ENCODE assay signal across 18 cellular contexts in genomic region chr7:112201839-112202238, GRCh38. TPM values are rescaled to one million over a fixed set of nuclear protein-coding genes. Genes with fewer than 3 reads are reported as not detected.
DNase-seq lines count a peak whose midpoint lies in the region; ATAC-seq, FAIRE-seq and TF ChIP-seq lines count a peak whose summit lies in the region.
"Had no signal": no experiment of that assay in that cellular context is flagged by ENCODE, and none has a peak within 500 bp of the region (broad histone marks: within the 10 kb centered on the region; RNA-seq: fewer than 3 reads in every experiment).

No MANE protein-coding gene starts in this region.

- BruUV-seq in MCF 10A (replicated peaks; lab: Mats Ljungman, UMichigan) = TSS peak; percentile 35

- H3K4me2 ChIP-seq in H1 (ENCODE audit: insufficient read depth in 1 of 2, low read depth in 2 of 2, low read length in 2 of 2) = no peak overlapping the region
- no peak overlapping the region for H3K4me2 ChIP-seq in mesenchymal stem cell (ENCODE audit: low read length, poor library complexity, severe bottlenecking)

- no peaks in the 10 kb centered on the region for H3K27me3 Mint-ChIP-seq in MCF 10A (ENCODE audit: insufficient read depth, unreplicated experiment)

- peak overlapping the region; percentile 25 for H3K27ac Mint-ChIP-seq in MCF 10A (ENCODE audit: low read depth, unreplicated experiment)
- H3K27ac Mint-ChIP-seq: CD4-positive, CD25-positive, alpha-beta regulatory T cell; CD8-positive, alpha-beta memory T cell had no signal

- H3K4me1 Mint-ChIP-seq in MCF 10A (ENCODE audit: insufficient read depth, unreplicated experiment) = peaks cover 44% of the 10 kb centered on the region

- H2BK120ac ChIP-seq in H1 (replicated peaks; ENCODE audit: low read depth, low read length) (no peak overlapping the region), mesenchymal stem cell (ENCODE audit: low read depth, low read length) (no peak overlapping the region)

- H2AFZ ChIP-seq in H1 (ENCODE audit: low read length) = no peak overlapping the region
- H2AFZ ChIP-seq in mesenchymal stem cell (ENCODE audit: low read depth, low read length) = no peak overlapping the region
- H2AFZ ChIP-seq: GM23248 had no signal

- no peak overlapping the region for H3K27ac ChIP-seq in breast epithelium
- peak overlapping the region; percentile 81 for H3K27ac ChIP-seq in RWPE2 (ENCODE audit: poor library complexity, severe bottlenecking)
- H3K27ac ChIP-seq in H1 (ENCODE audit: low read depth, low read length) = no peak overlapping the region
- H3K27ac ChIP-seq in mesenchymal stem cell (ENCODE audit: low read length, poor library complexity, severe bottlenecking) = peak overlapping the region; percentile 23
- no peak overlapping the region for H3K27ac ChIP-seq in ovary
- H3K27ac ChIP-seq: 22Rv1, GM23248 had no signal

- H2BK5ac ChIP-seq in H1 (ENCODE audit: low read depth, low read length) (no peak overlapping the region), mesenchymal stem cell (ENCODE audit: low read depth, low read length, poor library complexity, severe bottlenecking) (no peak overlapping the region)

- TF ChIP-seq RAD21 in H1 (IDR thresholded peaks at IDR 0.05 in 1 of 2, conservative IDR thresholded peaks at IDR 0.05 in 1 of 2; ENCODE audit: low read depth in 2 of 2, low read length in 2 of 2) = no peak

- TF ChIP-seq EP300 in H1 (IDR thresholded peaks at IDR 0.05; ENCODE audit: borderline replicate concordance in 1 of 2, low read depth in 2 of 2, low read length in 2 of 2) = no peak
- TF ChIP-seq EP300 in ovary (IDR thresholded peaks at IDR 0.05) = no peak

- H4K8ac ChIP-seq in H1 (ENCODE audit: extremely low read depth, insufficient read depth, low read length) = no peak overlapping the region
- no peak overlapping the region for H4K8ac ChIP-seq in mesenchymal stem cell (ENCODE audit: low read length)

- H3K23ac ChIP-seq in H1 (ENCODE audit: insufficient read length) (no peak overlapping the region), mesenchymal stem cell (ENCODE audit: low read length in 2 of 2) (no peak overlapping the region)

- H3K4me1 ChIP-seq in breast epithelium (no peaks in the 10 kb centered on the region), RWPE2 (ENCODE audit: insufficient read depth, poor library complexity, severe bottlenecking) (peaks cover 51% of the 10 kb centered on the region), H1 (replicated peaks in 1 of 4; ENCODE audit: control insufficient read depth in 3 of 4, insufficient read depth in 4 of 4, low read length in 3 of 4) (peaks cover 0 to 11% (median 7%) of the 10 kb centered on the region in 4 experiments; a peak in 5 of 7 replicates), mesenchymal stem cell (ENCODE audit: control insufficient read depth, insufficient read depth, low read depth, low read length) (peaks cover 2% of the 10 kb centered on the region), ovary (ENCODE audit: insufficient read depth) (peaks cover 1% of the 10 kb centered on the region)
- H3K4me1 ChIP-seq: BE2C had no signal

- ATAC-seq in RWPE2 (ENCODE audit: low read depth) (no peak), HG03045 (IDR thresholded peaks at IDR 0.05; ENCODE audit: unreplicated experiment) (no peak)

- TF ChIP-seq CTCF in MCF 10A (IDR thresholded peaks at IDR 0.05; ENCODE audit: unreplicated experiment) (no peak), breast epithelium (IDR thresholded peaks at IDR 0.05) (no peak), RWPE2 (IDR thresholded peaks at IDR 0.05; ENCODE audit: poor library complexity, severe bottlenecking) (no peak), H1 (IDR thresholded peaks at IDR 0.05; ENCODE audit: control extremely low read depth in 1 of 3, insufficient read depth in 1 of 3, low read depth in 1 of 3, low read length in 3 of 3) (no peak), ovary (IDR thresholded peaks at IDR 0.05) (no peak)

- no peak overlapping the region for H4K5ac ChIP-seq in H1 (ENCODE audit: insufficient read length, low read depth, low read length)

- H2AK5ac ChIP-seq in H1 (ENCODE audit: low read depth, low read length) (no peak overlapping the region), mesenchymal stem cell (ENCODE audit: low read length, severe bottlenecking) (no peak overlapping the region)

- no peaks in the 10 kb centered on the region for H3K9me3 ChIP-seq in breast epithelium
- no peaks in the 10 kb centered on the region for H3K9me3 ChIP-seq in RWPE2 (ENCODE audit: severe bottlenecking)
- H3K9me3 ChIP-seq in H1 (ENCODE audit: insufficient read depth in 2 of 2, low read depth in 1 of 2, low read length in 1 of 2) = no peaks in the 10 kb centered on the region
- no peaks in the 10 kb centered on the region for H3K9me3 ChIP-seq in mesenchymal stem cell (ENCODE audit: control insufficient read depth, low read length)
- H3K9me3 ChIP-seq in ovary = no peaks in the 10 kb centered on the region
- H3K9me3 ChIP-seq: BE2C had no signal

- H3K4ac ChIP-seq in H1 (replicated peaks; ENCODE audit: insufficient read length, low read depth, low read length) = no peak overlapping the region
- no peak overlapping the region for H3K4ac ChIP-seq in mesenchymal stem cell (ENCODE audit: low read depth in 1 of 2, low read length in 2 of 2)

- H3K79me2 ChIP-seq in H1 (ENCODE audit: control insufficient read depth in 1 of 2, insufficient read depth in 2 of 2, low read length in 2 of 2) = peaks cover 5 to 75% of the 10 kb centered on the region in 2 experiments; a peak in 3 of 4 replicates

- H2BK20ac ChIP-seq in H1 (ENCODE audit: low read length) = no peak overlapping the region

- H3K23me2 ChIP-seq in H1 (ENCODE audit: low read depth, low read length) = peaks cover 17% of the 10 kb centered on the region

- H4K91ac ChIP-seq in H1 (replicated peaks; ENCODE audit: insufficient read length, low read length) (no peak overlapping the region), mesenchymal stem cell (ENCODE audit: low read length) (no peak overlapping the region)

- H3K9ac ChIP-seq in H1 (replicated peaks in 1 of 4; ENCODE audit: extremely low read depth in 1 of 4, low read depth in 3 of 4, low read length in 3 of 4) (no peak overlapping the region), mesenchymal stem cell (ENCODE audit: low read length) (no peak overlapping the region)
- H3K9ac ChIP-seq: GM23248 had no signal

- H2BK15ac ChIP-seq in H1 (ENCODE audit: low read length) (no peak overlapping the region), mesenchymal stem cell (ENCODE audit: low read depth, poor library complexity, severe bottlenecking) (no peak overlapping the region)

- POLR2A ChIA-PET in MCF 10A (lab: Yijun Ruan, JAX) (interaction anchor here (0.5 to 7.0 kb wide), 8 partner anchors 67 to 249 kb away, joined by 3 to 126 read pairs (median 3); partner anchors contain the start of gene IFRD1), H1 (lab: Charles Lee; ENCODE audit: partially characterized antibody) (interaction anchor here (0.6 kb wide), 1 partner anchor 240 kb away, joined by 4 read pairs; no protein-coding TSS in a partner anchor)

- H3K4me3 ChIP-seq in breast epithelium (no peak overlapping the region), RWPE2 (ENCODE audit: severe bottlenecking) (no peak overlapping the region), H1 (ENCODE audit: extremely low read depth in 1 of 4, insufficient read depth in 2 of 4, low read depth in 3 of 4, low read length in 4 of 4) (no peak overlapping the region), mesenchymal stem cell (ENCODE audit: insufficient read depth in 1 of 2, low read depth in 1 of 2, low read length in 2 of 2) (no peak overlapping the region), ovary (no peak overlapping the region)
- H3K4me3 ChIP-seq: GM23248 had no signal

- intact Hi-C loops in MCF 10A (cut with micrococcal nuclease) (loop anchor here (5.0 kb wide), 1 partner anchor 440 kb away; no protein-coding TSS in a partner anchor), breast epithelium (cut with DNase I; ENCODE audit: low total_unique reads) (no loop called here), ovary (cut with DNase I) (no loop called here)

- no peaks in the 10 kb centered on the region for H3K9me3 Mint-ChIP-seq in MCF 10A (ENCODE audit: unreplicated experiment)

- DNase-seq in MCF 10A (ENCODE audit: unreplicated experiment) (no peak), breast epithelium (ENCODE audit: low spot score in 2 of 2) (no peak), RWPE2 (ENCODE audit: low spot score) (no peak), H1 (ENCODE audit: low read depth in 1 of 2, low spot score in 2 of 2) (no peak), mesenchymal stem cell (no peak), A172 (ENCODE audit: low spot score) (no peak), ovary (no peak)
- DNase-seq: BE2C; C1 segment of cervical spinal cord; CD4-positive, CD25-positive, alpha-beta regulatory T cell; CD8-positive, alpha-beta memory T cell; COR-L47 had no signal

- H3K36me3 ChIP-seq in breast epithelium (no peaks in the 10 kb centered on the region), RWPE2 (ENCODE audit: low read depth) (no peaks in the 10 kb centered on the region), H1 (ENCODE audit: control insufficient read depth in 2 of 4, insufficient read depth in 4 of 4, low read length in 3 of 4) (no peaks in the 10 kb centered on the region), mesenchymal stem cell (ENCODE audit: control insufficient read depth in 1 of 2, insufficient read depth in 2 of 2, low read depth in 1 of 2, low read length in 2 of 2) (no peaks in the 10 kb centered on the region), ovary (no peaks in the 10 kb centered on the region)
- H3K36me3 ChIP-seq: BE2C had no signal

- H3K79me1 ChIP-seq in H1 (ENCODE audit: low read depth, low read length) (peaks cover 3% of the 10 kb centered on the region; the same call in 1 of the 2 replicates), mesenchymal stem cell (replicated peaks; ENCODE audit: low read length, poor library complexity, severe bottlenecking) (peaks cover 3% of the 10 kb centered on the region)

- H3K56ac ChIP-seq in H1 (replicated peaks; ENCODE audit: insufficient read length, low read depth, low read length) = no peak overlapping the region

- FAIRE-seq in H1 (lab: Jason Lieb, UNC) = no peak
- FAIRE-seq: G401.6, GM12891, H54 had no signal

- H3K4me3 Mint-ChIP-seq in MCF 10A (ENCODE audit: unreplicated experiment) = peak overlapping the region; percentile 51
- H3K4me3 Mint-ChIP-seq: CD4-positive, CD25-positive, alpha-beta regulatory T cell; CD8-positive, alpha-beta memory T cell had no signal

- no peak overlapping the region for H3K14ac ChIP-seq in H1 (ENCODE audit: insufficient read length)
- no peak overlapping the region for H3K14ac ChIP-seq in mesenchymal stem cell (ENCODE audit: low read length in 2 of 2)

- H3K27me3 ChIP-seq in breast epithelium (no peaks in the 10 kb centered on the region), RWPE2 (ENCODE audit: insufficient read depth, poor library complexity, severe bottlenecking) (no peaks in the 10 kb centered on the region), H1 (replicated peaks in 1 of 4; ENCODE audit: control insufficient read depth in 3 of 4, extremely low read depth in 1 of 4, insufficient read depth in 3 of 4, low read length in 3 of 4) (no peaks in the 10 kb centered on the region; a peak in 1 of 7 replicates), mesenchymal stem cell (ENCODE audit: control insufficient read depth in 1 of 2, insufficient read depth in 1 of 2, low read length in 2 of 2) (no peaks in the 10 kb centered on the region), ovary (no peaks in the 10 kb centered on the region)
- H3K27me3 ChIP-seq: BE2C had no signal

- H3K18ac ChIP-seq in H1 (ENCODE audit: extremely low read depth, low read length) (no peak overlapping the region), mesenchymal stem cell (ENCODE audit: low read depth in 1 of 2, low read length in 2 of 2) (no peak overlapping the region)

- TF ChIP-seq POLR2A in breast epithelium (IDR thresholded peaks at IDR 0.05) (no peak), H1 (IDR thresholded peaks at IDR 0.05; ENCODE audit: control extremely low read depth in 1 of 2, low read depth in 2 of 2, low read length in 2 of 2) (no peak), ovary (IDR thresholded peaks at IDR 0.05) (no peak)

- CTCF ChIA-PET in MCF 10A (lab: Yijun Ruan, JAX) (interaction anchor here (1.0 to 1.7 kb wide), 2 partner anchors 249 to 347 kb away, joined by 3 to 5 read pairs; no protein-coding TSS in a partner anchor), H1 (lab: Charles Lee; ENCODE audit: partially characterized antibody) (interaction anchor here (1.0 kb wide), 1 partner anchor 442 kb away, joined by 3 read pairs; no protein-coding TSS in a partner anchor)

- no peak overlapping the region for H2BK12ac ChIP-seq in H1 (ENCODE audit: low read depth, low read length)
- no peak overlapping the region for H2BK12ac ChIP-seq in mesenchymal stem cell (ENCODE audit: low read length in 2 of 2)

- no peaks in the 10 kb centered on the region for H4K20me1 ChIP-seq in H1 (replicated peaks in 1 of 2; ENCODE audit: control insufficient read depth in 1 of 2, insufficient read depth in 2 of 2, low read length in 2 of 2)

- H3K36me3 Mint-ChIP-seq in MCF 10A (ENCODE audit: insufficient read depth, unreplicated experiment) = no peaks in the 10 kb centered on the region
- H3K36me3 Mint-ChIP-seq: CD4-positive, CD25-positive, alpha-beta regulatory T cell had no signal

RNA-seq across cellular contexts. Expression of gene DOCK4, which starts 4.4 kb away (rescaled TPM):
- total RNA-seq in MCF 10A (2022) = 28.0 and 31.4 TPM in 2 replicates
- 10 to 100 TPM; 31.7 to 43.3 (median 41.9) TPM for total RNA-seq in breast epithelium
- 23.6 and 26.9 TPM in 2 replicates for total RNA-seq in H1 (2021; fragmentation: NEBNext Ultra II Directional; extraction: Animal tissue kit (Norgen Biotek cat#: 25700))
- polyA plus RNA-seq in H1 (2011; rRNA removed) = 5.1 and 6.2 TPM in 2 replicates
- 6.9 TPM for polyA plus RNA-seq in H1 (2011; cell fraction: cytosol; rRNA removed)
- 11.4 TPM for polyA plus RNA-seq in H1 (2011; cell fraction: nucleus; rRNA removed)
- polyA plus RNA-seq in H1 (2012, experiment 1 of 2) = 6.3 to 9.0 TPM (median 7.3 TPM) in 4 replicates
- 0.58 TPM for polyA plus RNA-seq in H1 (2012, experiment 2 of 2)
- 8.0 TPM for polyA plus RNA-seq in H1 (2013, experiment 1 of 2)
- polyA plus RNA-seq in H1 (2013, experiment 2 of 2) = 9.6 TPM
- 34.0 and 41.7 TPM in 2 replicates for polyA minus RNA-seq in H1 (2011; rRNA and poly(A)+ RNA removed)
- 10.5 TPM for polyA minus RNA-seq in H1 (2011; cell fraction: cytosol; rRNA and poly(A)+ RNA removed)
- polyA minus RNA-seq in H1 (2011; cell fraction: nucleus; rRNA and poly(A)+ RNA removed) = 72.2 TPM
- polyA plus RNA-seq in mesenchymal stem cell (2013, experiment 1 of 2) = 7.2 TPM
- polyA plus RNA-seq in mesenchymal stem cell (2013, experiment 2 of 2) = 5.7 TPM
- total RNA-seq in A172 (2014; rRNA removed; shearing (Covaris generic)) = 5.6 and 7.2 TPM in 2 replicates
- 10 to 100 TPM; 15.7 to 39.7 (median 28.3) TPM for total RNA-seq in ovary
- polyA plus RNA-seq in ovary = 10 to 100 TPM in 1 of 2 donors, 1 to 10 TPM in 1; 9.5 to 15.7 TPM
- polyA plus RNA-seq: CD4-positive, CD25-positive, alpha-beta regulatory T cell; CD8-positive, alpha-beta memory T cell had no signal

RNA-seq across cellular contexts. Expression of gene ZNF277, which starts 4.7 kb away (rescaled TPM):
- total RNA-seq in MCF 10A (2022) (17.1 and 19.9 TPM in 2 replicates), breast epithelium (10 to 100 TPM; 30.8 to 38.3 (median 34.2) TPM), ovary (10 to 100 TPM; 18.1 to 27.3 (median 21.8) TPM)
- total RNA-seq in H1 (2021; fragmentation: NEBNext Ultra II Directional; extraction: Animal tissue kit (Norgen Biotek cat#: 25700)) = 18.0 and 21.7 TPM in 2 replicates
- polyA plus RNA-seq in H1 (2011; rRNA removed) (2.7 and 5.1 TPM in 2 replicates), ovary (10 to 100 TPM; 16.4 to 19.8 TPM)
- polyA plus RNA-seq in H1 (2011; cell fraction: cytosol; rRNA removed) = 9.0 TPM
- 4.6 TPM for polyA plus RNA-seq in H1 (2011; cell fraction: nucleus; rRNA removed)
- 10.8 to 14.8 TPM (median 14.3 TPM) in 4 replicates for polyA plus RNA-seq in H1 (2012, experiment 1 of 2)
- 0.85 TPM for polyA plus RNA-seq in H1 (2012, experiment 2 of 2)
- 16.5 TPM for polyA plus RNA-seq in H1 (2013, experiment 1 of 2)
- 14.6 TPM for polyA plus RNA-seq in H1 (2013, experiment 2 of 2)
- 12.5 and 17.0 TPM in 2 replicates for polyA minus RNA-seq in H1 (2011; rRNA and poly(A)+ RNA removed)
- polyA minus RNA-seq in H1 (2011; cell fraction: cytosol; rRNA and poly(A)+ RNA removed) = 18.2 TPM
- 35.2 TPM for polyA minus RNA-seq in H1 (2011; cell fraction: nucleus; rRNA and poly(A)+ RNA removed)
- polyA plus RNA-seq in mesenchymal stem cell (2013, experiment 1 of 2) = 26.1 TPM
- 27.1 TPM for polyA plus RNA-seq in mesenchymal stem cell (2013, experiment 2 of 2)
- 20.6 and 30.9 TPM in 2 replicates for total RNA-seq in A172 (2014; rRNA removed; shearing (Covaris generic))

Comparison
In these comparisons a context has a peak if more than half of its experiments do, and no peak if none do; other contexts are left out.
1. H3K27ac ChIP-seq: peak in RWPE2 (single experiment) and mesenchymal stem cell (single experiment); none in breast epithelium (0 of 2), H1 (single experiment) and ovary (0 of 2).